In the genomic region with DNA sequence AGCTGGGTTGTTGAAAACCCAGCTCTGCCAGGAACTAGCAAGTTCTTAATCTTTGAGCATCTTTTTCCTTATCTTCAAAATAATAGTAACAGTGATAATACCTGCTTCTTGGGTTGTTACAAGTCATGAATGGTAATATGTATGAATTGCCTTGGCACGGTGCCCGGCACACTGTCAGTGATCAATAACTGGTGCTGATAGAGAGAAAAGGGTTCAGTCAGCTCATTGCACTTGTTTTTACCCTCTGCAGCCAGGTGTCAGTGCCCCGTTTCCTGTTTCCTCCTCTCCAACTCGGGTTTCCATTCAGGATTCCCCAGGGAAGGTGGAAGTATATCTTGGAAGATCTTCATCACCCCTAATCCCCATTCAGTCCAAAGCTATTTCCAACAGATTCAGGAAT, we compare ENCODE assay signal across 1 cellular context.
TF ChIP-seq lines count a peak whose summit lies in the region.

No MANE protein-coding gene starts in this region.

TF ChIP-seq in GM23338, 12 proteins besides CTCF, POLR2A, EP300 and RAD21 (continued from another document):
- TF ChIP-seq, protein P1, sequence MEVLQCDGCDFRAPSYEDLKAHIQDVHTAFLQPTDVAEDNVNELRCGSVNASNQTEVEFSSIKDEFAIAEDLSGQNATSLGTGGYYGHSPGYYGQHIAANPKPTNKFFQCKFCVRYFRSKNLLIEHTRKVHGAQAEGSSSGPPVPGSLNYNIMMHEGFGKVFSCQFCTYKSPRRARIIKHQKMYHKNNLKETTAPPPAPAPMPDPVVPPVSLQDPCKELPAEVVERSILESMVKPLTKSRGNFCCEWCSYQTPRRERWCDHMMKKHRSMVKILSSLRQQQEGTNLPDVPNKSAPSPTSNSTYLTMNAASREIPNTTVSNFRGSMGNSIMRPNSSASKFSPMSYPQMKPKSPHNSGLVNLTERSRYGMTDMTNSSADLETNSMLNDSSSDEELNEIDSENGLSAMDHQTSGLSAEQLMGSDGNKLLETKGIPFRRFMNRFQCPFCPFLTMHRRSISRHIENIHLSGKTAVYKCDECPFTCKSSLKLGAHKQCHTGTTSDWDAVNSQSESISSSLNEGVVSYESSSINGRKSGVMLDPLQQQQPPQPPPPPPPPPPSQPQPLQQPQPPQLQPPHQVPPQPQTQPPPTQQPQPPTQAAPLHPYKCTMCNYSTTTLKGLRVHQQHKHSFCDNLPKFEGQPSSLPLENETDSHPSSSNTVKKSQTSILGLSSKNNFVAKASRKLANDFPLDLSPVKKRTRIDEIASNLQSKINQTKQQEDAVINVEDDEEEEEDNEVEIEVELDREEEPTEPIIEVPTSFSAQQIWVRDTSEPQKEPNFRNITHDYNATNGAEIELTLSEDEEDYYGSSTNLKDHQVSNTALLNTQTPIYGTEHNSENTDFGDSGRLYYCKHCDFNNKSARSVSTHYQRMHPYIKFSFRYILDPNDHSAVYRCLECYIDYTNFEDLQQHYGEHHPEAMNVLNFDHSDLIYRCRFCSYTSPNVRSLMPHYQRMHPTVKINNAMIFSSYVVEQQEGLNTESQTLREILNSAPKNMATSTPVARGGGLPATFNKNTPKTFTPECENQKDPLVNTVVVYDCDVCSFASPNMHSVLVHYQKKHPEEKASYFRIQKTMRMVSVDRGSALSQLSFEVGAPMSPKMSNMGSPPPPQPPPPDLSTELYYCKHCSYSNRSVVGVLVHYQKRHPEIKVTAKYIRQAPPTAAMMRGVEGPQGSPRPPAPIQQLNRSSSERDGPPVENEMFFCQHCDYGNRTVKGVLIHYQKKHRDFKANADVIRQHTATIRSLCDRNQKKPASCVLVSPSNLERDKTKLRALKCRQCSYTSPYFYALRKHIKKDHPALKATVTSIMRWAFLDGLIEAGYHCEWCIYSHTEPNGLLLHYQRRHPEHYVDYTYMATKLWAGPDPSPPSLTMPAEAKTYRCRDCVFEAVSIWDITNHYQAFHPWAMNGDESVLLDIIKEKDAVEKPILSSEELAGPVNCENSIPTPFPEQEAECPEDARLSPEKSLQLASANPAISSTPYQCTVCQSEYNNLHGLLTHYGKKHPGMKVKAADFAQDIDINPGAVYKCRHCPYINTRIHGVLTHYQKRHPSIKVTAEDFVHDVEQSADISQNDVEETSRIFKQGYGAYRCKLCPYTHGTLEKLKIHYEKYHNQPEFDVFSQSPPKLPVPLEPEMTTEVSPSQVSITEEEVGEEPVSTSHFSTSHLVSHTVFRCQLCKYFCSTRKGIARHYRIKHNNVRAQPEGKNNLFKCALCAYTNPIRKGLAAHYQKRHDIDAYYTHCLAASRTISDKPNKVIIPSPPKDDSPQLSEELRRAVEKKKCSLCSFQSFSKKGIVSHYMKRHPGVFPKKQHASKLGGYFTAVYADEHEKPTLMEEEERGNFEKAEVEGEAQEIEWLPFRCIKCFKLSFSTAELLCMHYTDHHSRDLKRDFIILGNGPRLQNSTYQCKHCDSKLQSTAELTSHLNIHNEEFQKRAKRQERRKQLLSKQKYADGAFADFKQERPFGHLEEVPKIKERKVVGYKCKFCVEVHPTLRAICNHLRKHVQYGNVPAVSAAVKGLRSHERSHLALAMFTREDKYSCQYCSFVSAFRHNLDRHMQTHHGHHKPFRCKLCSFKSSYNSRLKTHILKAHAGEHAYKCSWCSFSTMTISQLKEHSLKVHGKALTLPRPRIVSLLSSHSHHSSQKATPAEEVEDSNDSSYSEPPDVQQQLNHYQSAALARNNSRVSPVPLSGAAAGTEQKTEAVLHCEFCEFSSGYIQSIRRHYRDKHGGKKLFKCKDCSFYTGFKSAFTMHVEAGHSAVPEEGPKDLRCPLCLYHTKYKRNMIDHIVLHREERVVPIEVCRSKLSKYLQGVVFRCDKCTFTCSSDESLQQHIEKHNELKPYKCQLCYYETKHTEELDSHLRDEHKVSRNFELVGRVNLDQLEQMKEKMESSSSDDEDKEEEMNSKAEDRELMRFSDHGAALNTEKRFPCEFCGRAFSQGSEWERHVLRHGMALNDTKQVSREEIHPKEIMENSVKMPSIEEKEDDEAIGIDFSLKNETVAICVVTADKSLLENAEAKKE (CRISPR knock-in tag; IDR thresholded peaks at IDR 0.05): no peak
- no peak for TF ChIP-seq ZNF114 (CRISPR knock-in tag; IDR thresholded peaks at IDR 0.05)
- TF ChIP-seq ZNF331 (CRISPR knock-in tag; IDR thresholded peaks at IDR 0.05; ENCODE audit: low read depth): no peak
